Comparison of ENCODE assay signal across 17 cellular contexts in the genomic region with DNA sequence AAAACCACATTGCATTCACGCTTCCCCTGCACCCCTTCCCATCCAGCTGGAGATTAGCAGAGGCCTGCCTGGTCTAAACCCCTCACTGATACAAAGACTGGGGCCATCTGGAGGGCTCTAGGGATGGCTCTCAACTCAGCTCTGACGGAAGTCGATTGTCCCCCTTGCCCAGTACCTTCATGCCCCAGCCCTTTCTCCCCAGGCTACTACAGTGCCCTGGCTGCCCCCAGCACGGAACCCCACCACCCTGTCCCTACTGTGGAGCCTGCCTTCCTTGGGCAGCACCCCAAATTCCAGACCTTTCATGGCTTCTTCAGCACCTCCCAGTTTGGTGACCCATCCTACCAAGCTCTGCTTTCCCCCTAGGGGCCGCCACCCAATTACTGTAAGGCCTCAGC.
"Had no signal": no experiment of that assay in that cellular context is flagged by ENCODE, and none has a peak within 500 bp of the region (broad histone marks: within the 10 kb centered on the region; RNA-seq: fewer than 3 reads in every experiment).

No MANE protein-coding gene starts in this region.

- H3K4me3 Mint-ChIP-seq: activated CD4-positive, alpha-beta memory T cell treated with anti-CD3 and anti-CD28 coated beads, Interleukin-2, amount 10 ng/mL, durations not matched to agents 7 days and 5 days; activated naive CD8-positive, alpha-beta T cell treated with anti-CD3 and anti-CD28 coated beads, Interleukin-2, amount 50 U/mL, for 24 hours; naive B cell; stimulated activated naive B cell treated with anti-CD40 and anti-IgM and Interleukin-4, amounts not matched to agents 10 μg/mL and 1 μg/mL and 100 μg/mL, for 72 hours; T-helper 1 cell treated with Interleukin-12 subunit alpha and Interleukin-12 subunit beta and Interleukin-4 antibody, amounts not matched to agents 30 μg/mL and 1 μg/mL, for 36 hours; WTC11 had no signal

- H3K27me3 ChIP-seq: ascending aorta, breast epithelium, tibial nerve, vagina had no signal

- H3K4me3 ChIP-seq: ascending aorta, breast epithelium, tibial nerve, vagina had no signal

- ATAC-seq: left lobe of liver, WTC11 had no signal

- H3K36me3 Mint-ChIP-seq: naive B cell; stimulated activated naive B cell treated with anti-CD40 and anti-IgM and Interleukin-4, amounts not matched to agents 10 μg/mL and 1 μg/mL and 100 μg/mL, for 72 hours; WTC11 had no signal

- H3K9me3 Mint-ChIP-seq: activated CD4-positive, alpha-beta memory T cell treated with anti-CD3 and anti-CD28 coated beads, Interleukin-2, amount 10 ng/mL, durations not matched to agents 7 days and 5 days; activated naive CD8-positive, alpha-beta T cell treated with anti-CD3 and anti-CD28 coated beads, Interleukin-2, amount 50 U/mL, for 24 hours; naive B cell; stimulated activated naive B cell treated with anti-CD40 and anti-IgM and Interleukin-4, amounts not matched to agents 10 μg/mL and 1 μg/mL and 100 μg/mL, for 72 hours; T-helper 1 cell treated with Interleukin-12 subunit alpha and Interleukin-12 subunit beta and Interleukin-4 antibody, amounts not matched to agents 30 μg/mL and 1 μg/mL, for 36 hours; WTC11 had no signal

- DNase-seq: activated CD4-positive, alpha-beta memory T cell treated with anti-CD3 and anti-CD28 coated beads, Interleukin-2, amount 10 ng/mL, durations not matched to agents 7 days and 5 days; activated CD4-positive, alpha-beta T cell treated with anti-CD3 and anti-CD28 coated beads for 4 hours; activated CD8-positive, alpha-beta memory T cell treated with anti-CD3 and anti-CD28 coated beads, Interleukin-2, amount 50 U/mL, for 4 hours; activated naive CD4-positive, alpha-beta T cell; activated naive CD8-positive, alpha-beta T cell treated with anti-CD3 and anti-CD28 coated beads, Interleukin-2, amount 50 U/mL, for 24 hours; naive B cell; retina; stimulated activated naive B cell treated with anti-CD40 and anti-IgM and Interleukin-4, amounts not matched to agents 10 μg/mL and 1 μg/mL and 100 μg/mL, for 72 hours; substantia nigra had no signal

- H3K36me3 ChIP-seq: ascending aorta, breast epithelium, neutrophil, tibial nerve, vagina had no signal

- H3K9me3 ChIP-seq: ascending aorta, breast epithelium, neutrophil, tibial nerve, vagina had no signal

- H3K27me3 Mint-ChIP-seq: activated CD4-positive, alpha-beta memory T cell treated with anti-CD3 and anti-CD28 coated beads, Interleukin-2, amount 10 ng/mL, durations not matched to agents 7 days and 5 days; activated naive CD8-positive, alpha-beta T cell treated with anti-CD3 and anti-CD28 coated beads, Interleukin-2, amount 50 U/mL, for 24 hours; naive B cell; stimulated activated naive B cell treated with anti-CD40 and anti-IgM and Interleukin-4, amounts not matched to agents 10 μg/mL and 1 μg/mL and 100 μg/mL, for 72 hours had no signal

- H3K4me1 ChIP-seq: breast epithelium had no signal

- H3K27ac Mint-ChIP-seq: activated CD4-positive, alpha-beta memory T cell treated with anti-CD3 and anti-CD28 coated beads, Interleukin-2, amount 10 ng/mL, durations not matched to agents 7 days and 5 days; activated naive CD8-positive, alpha-beta T cell treated with anti-CD3 and anti-CD28 coated beads, Interleukin-2, amount 50 U/mL, for 24 hours; stimulated activated naive B cell treated with anti-CD40 and anti-IgM and Interleukin-4, amounts not matched to agents 10 μg/mL and 1 μg/mL and 100 μg/mL, for 72 hours; T-helper 1 cell treated with Interleukin-12 subunit alpha and Interleukin-12 subunit beta and Interleukin-4 antibody, amounts not matched to agents 30 μg/mL and 1 μg/mL, for 36 hours; WTC11 had no signal

- H3K27ac ChIP-seq: ascending aorta, breast epithelium, neutrophil, tibial nerve, vagina had no signal
